Comparison of ENCODE assay signal across 24 cellular contexts in the genomic region with DNA sequence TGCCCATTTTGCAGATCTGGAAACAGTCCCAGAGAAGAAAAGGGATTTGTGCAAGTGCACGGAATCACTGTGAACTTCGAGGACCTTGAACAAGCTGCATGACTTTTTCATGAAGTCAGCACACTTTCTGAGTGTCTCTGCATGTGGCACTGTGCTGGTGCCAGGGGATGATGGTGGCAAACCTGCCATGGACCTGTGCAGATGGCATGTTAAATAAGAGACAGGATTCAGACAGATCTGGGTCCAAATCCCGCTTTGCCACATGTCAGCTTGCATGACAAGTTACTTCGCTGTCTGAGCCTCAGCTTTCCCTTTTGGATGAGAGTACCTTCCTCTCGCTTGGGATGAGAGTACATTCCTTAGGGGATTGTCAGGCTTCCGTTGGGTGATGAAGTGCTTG. TPM values are rescaled to one million over a fixed set of nuclear protein-coding genes. Genes with fewer than 3 reads are reported as not detected.
DNase-seq lines count a peak whose midpoint lies in the region; ATAC-seq and TF ChIP-seq lines count a peak whose summit lies in the region.
"Had no signal": no experiment of that assay in that cellular context is flagged by ENCODE, and none has a peak within 500 bp of the region (broad histone marks: within the 10 kb centered on the region; RNA-seq: fewer than 3 reads in every experiment).

No MANE protein-coding gene starts in this region.

- no peaks in the 10 kb centered on the region for H3K9me3 ChIP-seq in mammary epithelial cell (replicated peaks; ENCODE audit: insufficient read depth, low read length)
- H3K9me3 ChIP-seq: BE2C, Peyer's patch had no signal

- H3K27me3 Mint-ChIP-seq in activated naive CD4-positive, alpha-beta T cell treated with anti-CD3 and anti-CD28 coated beads, Interleukin-2, amount 50 U/mL, for 24 hours = no peaks in the 10 kb centered on the region
- no peaks in the 10 kb centered on the region for H3K27me3 Mint-ChIP-seq in immature natural killer cell (ENCODE audit: low read depth in 3 of 3)
- H3K27me3 Mint-ChIP-seq: CD4-positive, CD25-positive, alpha-beta regulatory T cell had no signal

- H3K27ac Mint-ChIP-seq in activated naive CD4-positive, alpha-beta T cell treated with anti-CD3 and anti-CD28 coated beads, Interleukin-2, amount 50 U/mL, for 24 hours = peak overlapping the region; percentile 41
- H3K27ac Mint-ChIP-seq in activated naive CD4-positive, alpha-beta T cell treated with anti-CD3 and anti-CD28 coated beads, Interleukin-2, amount 50 U/mL, for 72 hours = no peak overlapping the region
- H3K27ac Mint-ChIP-seq in immature natural killer cell = peak overlapping the region in 5 of 6 donors; percentile 14 to 83 (median 78)
- H3K27ac Mint-ChIP-seq: H9 had no signal

- no peak overlapping the region for H3K4me2 ChIP-seq in mammary epithelial cell (ENCODE audit: insufficient read depth, low read depth, low read length)

- H2AFZ ChIP-seq in mammary epithelial cell (ENCODE audit: low read depth, low read length) = no peak overlapping the region

- ATAC-seq in activated naive CD4-positive, alpha-beta T cell treated with anti-CD3 and anti-CD28 coated beads, Interleukin-2, amount 50 U/mL, for 72 hours = no peak
- ATAC-seq in GM21528 (IDR thresholded peaks at IDR 0.05; ENCODE audit: low FRiP score, unreplicated experiment) (no peak), HG03571 (IDR thresholded peaks at IDR 0.05; ENCODE audit: unreplicated experiment) (no peak)
- ATAC-seq: Right ventricle myocardium inferior had no signal

- intact Hi-C loops in mammary epithelial cell (cut with micrococcal nuclease) = no loop called here

- no peak overlapping the region for H3K4me3 Mint-ChIP-seq in activated naive CD4-positive, alpha-beta T cell treated with anti-CD3 and anti-CD28 coated beads, Interleukin-2, amount 50 U/mL, for 24 hours
- H3K4me3 Mint-ChIP-seq in immature natural killer cell = peak overlapping the region in 1 of 5 donors; percentile 33
- H3K4me3 Mint-ChIP-seq: H9 had no signal

- no peak overlapping the region for H3K9ac ChIP-seq in mammary epithelial cell (ENCODE audit: insufficient read depth, low read length)

- CTCF ChIA-PET in mammary epithelial cell (lab: Charles Lee; ENCODE audit: low non-redundant PET) = interaction anchor here (0.6 kb wide), 1 partner anchor 320 kb away, joined by 13 read pairs; no protein-coding TSS in a partner anchor

- no peaks in the 10 kb centered on the region for H3K4me1 ChIP-seq in mammary epithelial cell (ENCODE audit: insufficient read depth, low read length)
- H3K4me1 ChIP-seq: BE2C, Peyer's patch had no signal

- no peak overlapping the region for H3K27ac ChIP-seq in mammary epithelial cell (ENCODE audit: insufficient read depth, low read depth, low read length)
- H3K27ac ChIP-seq: Peyer's patch had no signal

- dilution Hi-C loops in mammary epithelial cell (cut with HindIII; ENCODE audit: low sequenced_read_pairs) = no loop called here

- no peak for TF ChIP-seq CTCF in mammary epithelial cell (conservative IDR thresholded peaks at IDR 0.05 in 1 of 2, IDR thresholded peaks at IDR 0.05 in 1 of 2; ENCODE audit: extremely low read depth in 1 of 2, insufficient read depth in 1 of 2, low read depth in 1 of 2, low read length in 2 of 2)

- no peaks in the 10 kb centered on the region for H4K20me1 ChIP-seq in mammary epithelial cell (ENCODE audit: insufficient read depth, low read length)

- H3K4me1 Mint-ChIP-seq in activated naive CD4-positive, alpha-beta T cell treated with anti-CD3 and anti-CD28 coated beads, Interleukin-2, amount 50 U/mL, for 24 hours = peaks cover 26% of the 10 kb centered on the region
- peaks cover 39 to 54% of the 10 kb centered on the region in 2 donors for H3K4me1 Mint-ChIP-seq in immature natural killer cell
- H3K4me1 Mint-ChIP-seq: H9 had no signal

- WGBS in mammary epithelial cell (ENCODE audit: low coverage, missing lambda C conversion rate) = 52% methylated on average over 6 of the region's 6 CpGs

- no peak overlapping the region for H3K4me3 ChIP-seq in mammary epithelial cell (replicated peaks in 1 of 3; ENCODE audit: insufficient read depth in 1 of 3, low read depth in 2 of 3, low read length in 3 of 3)
- H3K4me3 ChIP-seq: Peyer's patch had no signal

- H3K27me3 ChIP-seq in mammary epithelial cell (ENCODE audit: insufficient read depth, low read length) = no peaks in the 10 kb centered on the region
- H3K27me3 ChIP-seq: BE2C, Peyer's patch had no signal

- peaks cover 6% of the 10 kb centered on the region for H3K36me3 Mint-ChIP-seq in activated naive CD4-positive, alpha-beta T cell treated with anti-CD3 and anti-CD28 coated beads, Interleukin-2, amount 50 U/mL, for 24 hours
- H3K36me3 Mint-ChIP-seq in activated naive CD4-positive, alpha-beta T cell treated with anti-CD3 and anti-CD28 coated beads, Interleukin-2, amount 50 U/mL, for 72 hours = no peaks in the 10 kb centered on the region
- peaks cover 9 to 17% (median 10%) of the 10 kb centered on the region in 3 donors for H3K36me3 Mint-ChIP-seq in immature natural killer cell

- in situ Hi-C loops in mammary epithelial cell (cut with MboI; ENCODE audit: low sequenced_read_pairs in 2 of 2) = no loop called here

- DNase-seq in activated naive CD4-positive, alpha-beta T cell treated with anti-CD3 and anti-CD28 coated beads, Interleukin-2, amount 50 U/mL, for 72 hours (ENCODE audit: low spot score in 2 of 2) = no peak
- DNase-seq in cerebellar cortex (ENCODE audit: low spot score) = peak; percentile 47
- no peak for DNase-seq in immature natural killer cell
- DNase-seq in mammary epithelial cell = no peak
- no peak for DNase-seq in hippocampal formation (lab: John Stamatoyannopoulos, UW)
- DNase-seq: 8988T; BE2C; CD4-positive, CD25-positive, alpha-beta regulatory T cell; DMS53; EL; H9; NCI-H1092 treated with DMSO at 0.1 percent for 48 hours; NCI-H146; NCI-H2029 treated with DMSO at 0.1 percent for 48 hours; NCI-H2171; NCI-H526; Peyer's patch had no signal

- no peaks in the 10 kb centered on the region for H3K79me2 ChIP-seq in mammary epithelial cell (ENCODE audit: insufficient read depth, low read length)

- H3K9me3 Mint-ChIP-seq in activated naive CD4-positive, alpha-beta T cell treated with anti-CD3 and anti-CD28 coated beads, Interleukin-2, amount 50 U/mL, for 24 hours = no peaks in the 10 kb centered on the region
- no peaks in the 10 kb centered on the region for H3K9me3 Mint-ChIP-seq in activated naive CD4-positive, alpha-beta T cell treated with anti-CD3 and anti-CD28 coated beads, Interleukin-2, amount 50 U/mL, for 72 hours
- H3K9me3 Mint-ChIP-seq in immature natural killer cell = no peaks in the 10 kb centered on the region
- H3K9me3 Mint-ChIP-seq: CD4-positive, CD25-positive, alpha-beta regulatory T cell; H9 had no signal

- no TSS peak for BruUV-seq in mammary epithelial cell (replicated peaks; lab: Mats Ljungman, UMichigan)

- no peaks in the 10 kb centered on the region for H3K36me3 ChIP-seq in mammary epithelial cell (ENCODE audit: insufficient read depth, low read length)
- H3K36me3 ChIP-seq: BE2C, Peyer's patch had no signal

RNA-seq across cellular contexts. Expression of a gene that starts 26.9 kb away (rescaled TPM):
- total RNA-seq in activated naive CD4-positive, alpha-beta T cell treated with anti-CD3 and anti-CD28 coated beads, Interleukin-2, amount 50 U/mL, for 72 hours = 10 to 100 TPM in 1 of 2 donors, 1 to 10 TPM in 1; 6.6 to 12.7 TPM
- polyA plus RNA-seq in immature natural killer cell = 1 to 10 TPM in 2 of 3 donors, under 1 TPM in 1; 0.59 to 8.4 (median 2.0) TPM
- total RNA-seq in mammary epithelial cell = not detected
- polyA plus RNA-seq in mammary epithelial cell = not detected
- polyA minus RNA-seq in mammary epithelial cell = 0.05 TPM
- total RNA-seq: H9, LHCN-M2, SK-MEL-5 had no signal
- polyA plus RNA-seq: AG04450 had no signal

Comparison
In these comparisons a context has a peak if more than half of its experiments do, and no peak if none do; other contexts are left out.
1. H3K27ac Mint-ChIP-seq: peak in activated naive CD4-positive, alpha-beta T cell treated with anti-CD3 and anti-CD28 coated beads, Interleukin-2, amount 50 U/mL, for 24 hours (single experiment) and immature natural killer cell (5 of 6); none in activated naive CD4-positive, alpha-beta T cell treated with anti-CD3 and anti-CD28 coated beads, Interleukin-2, amount 50 U/mL, for 72 hours (0 of 2).
2. RNA of a gene that starts 26.9 kb away (total RNA-seq): 6.6 to 12.7 TPM in activated naive CD4-positive, alpha-beta T cell treated with anti-CD3 and anti-CD28 coated beads, Interleukin-2, amount 50 U/mL, for 72 hours; not detected in mammary epithelial cell; every median in the first group is over 4 times any median in the second.